ENCODE assay signal across 13 cellular contexts in genomic region chr16:88617268-88618031, GRCh38. TPM values are rescaled to one million over a fixed set of nuclear protein-coding genes. Genes with fewer than 3 reads are reported as not detected.
A peak's percentile ranks its signal among the peaks of the same experiment; 100 is the strongest.
DNase-seq lines count a peak whose midpoint lies in the region; TF ChIP-seq lines count a peak whose summit lies in the region.
"Had no signal": no experiment of that assay in that cellular context is flagged by ENCODE, and none has a peak within 500 bp of the region (broad histone marks: within the 10 kb centered on the region; RNA-seq: fewer than 3 reads in every experiment).

No MANE protein-coding gene starts in this region.

- peaks cover 46 to 47% of the 10 kb centered on the region in 2 donors for H3K4me1 Mint-ChIP-seq in immature natural killer cell
- H3K4me1 Mint-ChIP-seq: activated B cell treated with CpG ODN at 0.5 μM for 24 hours had no signal

- H3K9me3 Mint-ChIP-seq in immature natural killer cell, result no peaks in the 10 kb centered on the region
- H3K9me3 Mint-ChIP-seq: activated B cell treated with CpG ODN at 0.5 μM for 24 hours, nephron had no signal

- H3K27ac Mint-ChIP-seq in immature natural killer cell, result peak overlapping the region; percentile 94 to 100 (median 99)
- H3K27ac Mint-ChIP-seq: activated B cell treated with CpG ODN at 0.5 μM for 24 hours, nephron had no signal

- H3K4me3 Mint-ChIP-seq in immature natural killer cell, result no peak overlapping the region
- H3K4me3 Mint-ChIP-seq: activated B cell treated with CpG ODN at 0.5 μM for 24 hours, nephron had no signal

- in situ Hi-C loops in KBM-7 (cut with MboI; ENCODE audit: low pct_unique_long_range_greater_than_20kb, low sequenced_read_pairs), result no loop called here

- DNase-seq in H4 (ENCODE audit: low spot score) (peak; percentile 74), NCI-H510A (lab: John Stamatoyannopoulos, UW) (peak; percentile 80), immature natural killer cell (no peak), KBM-7 (no peak), HuH-7.5 (ENCODE audit: low spot score) (no peak), activated gamma-delta T cell (lab: John Stamatoyannopoulos, UW) (no peak), NOMO-1 treated with dmso at 0.1 percent for 144 hours (lab: John Stamatoyannopoulos, UW; ENCODE audit: unreplicated experiment) (no peak)
- DNase-seq: activated B cell treated with CpG ODN at 0.5 μM for 24 hours; central memory CD4-positive, alpha-beta T cell; GM23248; NCI-H524 had no signal

- peaks cover 17 to 32% (median 18%) of the 10 kb centered on the region in 3 donors for H3K27me3 Mint-ChIP-seq in immature natural killer cell (ENCODE audit: low read depth in 3 of 3)
- H3K27me3 Mint-ChIP-seq: activated B cell treated with CpG ODN at 0.5 μM for 24 hours had no signal

- H3K27ac ChIP-seq in C4-2B, result peak overlapping the region; percentile 81
- H3K27ac ChIP-seq: GM23248 had no signal

- no peak for TF ChIP-seq CTCF in C4-2B (conservative IDR thresholded peaks at IDR 0.05)

- H3K36me3 Mint-ChIP-seq in immature natural killer cell, result peaks cover 0 to 19% (median 13%) of the 10 kb centered on the region in 3 donors

RNA-seq across cellular contexts. Expression of gene IL17C, which starts 20.9 kb away (rescaled TPM):
- total RNA-seq in H4 (2014; rRNA removed; shearing (Covaris generic)), result not detected in 2 replicates
- under 1 TPM in 2 of 3 donors, not detected in 1; 0.64 to 0.80 TPM for polyA plus RNA-seq in immature natural killer cell
- total RNA-seq: GM23248 had no signal
- polyA plus RNA-seq: GM23248 had no signal

RNA-seq across cellular contexts. Expression of gene CYBA, which starts 33.4 kb away (rescaled TPM):
- not detected in 2 replicates for total RNA-seq in H4 (2014; rRNA removed; shearing (Covaris generic))
- 1,000 to 10,000 TPM; 2,079 to 2,787 (median 2,690) TPM for polyA plus RNA-seq in immature natural killer cell

RNA-seq across cellular contexts. Expression of gene MVD, which starts 45.4 kb away (rescaled TPM):
- total RNA-seq in H4 (2014; rRNA removed; shearing (Covaris generic)), result 28.1 and 41.5 TPM in 2 replicates
- 10 to 100 TPM; 79.4 to 96.6 (median 87.6) TPM for polyA plus RNA-seq in immature natural killer cell

RNA-seq across cellular contexts. Expression of gene ZC3H18, which starts 47.2 kb away (rescaled TPM):
- total RNA-seq in H4 (2014; rRNA removed; shearing (Covaris generic)), result 6.4 and 10.6 TPM in 2 replicates
- 10 to 100 TPM in 1 of 3 donors, 1 to 10 TPM in 2; 1.0 to 29.0 (median 8.7) TPM for polyA plus RNA-seq in immature natural killer cell

Comparison
In these comparisons a context has a peak if more than half of its experiments do, and no peak if none do; other contexts are left out.
1. DNase-seq: peak in H4 (single experiment) and NCI-H510A (single experiment); none in immature natural killer cell (0 of 3), KBM-7 (single experiment), HuH-7.5 (single experiment), activated gamma-delta T cell (single experiment) and NOMO-1 treated with dmso at 0.1 percent for 144 hours (single experiment).